Comparison of ENCODE assay signal across 19 cellular contexts in the genomic region with DNA sequence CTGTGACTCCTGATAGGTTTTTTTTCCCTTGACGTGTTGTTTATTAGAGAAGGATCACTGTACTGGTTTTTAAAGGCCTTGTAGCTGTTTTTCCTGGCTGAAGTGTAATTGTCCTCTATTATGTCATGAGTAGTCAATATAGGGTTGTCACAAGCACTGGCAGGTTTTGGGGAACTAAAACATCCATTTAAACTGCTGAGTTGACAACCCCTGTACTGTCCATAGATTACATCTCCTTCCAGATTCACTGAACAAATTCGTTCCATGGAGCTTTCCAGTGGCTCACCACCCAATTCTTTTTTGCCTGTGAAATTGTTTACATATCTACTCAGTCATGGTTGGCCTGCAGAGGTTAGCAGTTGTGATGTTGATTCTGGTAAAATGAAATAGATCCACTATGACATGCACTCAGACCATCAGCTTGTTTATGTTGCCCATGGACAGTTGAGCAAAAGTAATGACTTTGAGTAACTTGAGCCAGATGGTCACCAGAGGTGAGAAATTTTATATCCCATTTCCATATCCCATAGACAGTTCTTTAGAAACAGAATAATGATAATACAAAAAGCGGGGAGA. TPM values are rescaled to one million over a fixed set of nuclear protein-coding genes. Genes with fewer than 3 reads are reported as not detected.
A peak's percentile ranks its signal among the peaks of the same experiment; 100 is the strongest.
DNase-seq lines count a peak whose midpoint lies in the region; ATAC-seq and TF ChIP-seq lines count a peak whose summit lies in the region.
"Had no signal": no experiment of that assay in that cellular context is flagged by ENCODE, and none has a peak within 500 bp of the region (broad histone marks: within the 10 kb centered on the region; RNA-seq: fewer than 3 reads in every experiment).

No MANE protein-coding gene starts in this region.

- H2AFZ ChIP-seq in parathyroid adenoma = no peak overlapping the region
- H2AFZ ChIP-seq: GM23338 had no signal

- no peak overlapping the region for H3K27ac Mint-ChIP-seq in WTC11
- H3K27ac Mint-ChIP-seq: GM23338 had no signal

- H3K4me1 ChIP-seq in parathyroid adenoma = no peaks in the 10 kb centered on the region
- H3K4me1 ChIP-seq: Peyer's patch had no signal

- H3K4me3 Mint-ChIP-seq in WTC11 = no peak overlapping the region
- H3K4me3 Mint-ChIP-seq: GM23338 had no signal

- H3K9me3 Mint-ChIP-seq in WTC11 = no peaks in the 10 kb centered on the region
- H3K9me3 Mint-ChIP-seq: GM23338 had no signal

- no peaks in the 10 kb centered on the region for H3K27me3 Mint-ChIP-seq in WTC11 (ENCODE audit: low read depth)

- peaks cover 3% of the 10 kb centered on the region for H3K4me1 Mint-ChIP-seq in WTC11

- DNase-seq in SHP77 treated with DMSO at 0.1 percent for 48 hours (lab: John Stamatoyannopoulos, UW) = peak; percentile 9
- no peak for DNase-seq in SHP77 (lab: John Stamatoyannopoulos, UW)
- DNase-seq in NCI-H510A (lab: John Stamatoyannopoulos, UW) = peak; percentile 52
- peak; percentile 91 for DNase-seq in fibroblast of gingiva (ENCODE audit: low read depth)
- DNase-seq in WTC11 (ENCODE audit: low spot score) = no peak
- DNase-seq: DMS 273 treated with DMSO at 0.1 percent for 48 hours; GDM1; HCEC 1CT; KBM-7; NCI-H2171; NCI-H69; NK-92 treated with Interleukin-12 subunit alpha and Interleukin-12 subunit beta, amount 100 ng/mL, for 24 hours; Peyer's patch; SK-N-SH had no signal

- H3K4me3 ChIP-seq in parathyroid adenoma (ENCODE audit: low read depth, low read length) = no peak overlapping the region
- H3K4me3 ChIP-seq: GM23338, Peyer's patch had no signal

- peaks cover 45% of the 10 kb centered on the region for H3K36me3 Mint-ChIP-seq in WTC11

- POLR2A ChIA-PET in WTC11 (lab: Charles Lee) = no interaction called here

- H3K9ac ChIP-seq in parathyroid adenoma = no peak overlapping the region
- H3K9ac ChIP-seq: SK-N-SH had no signal

- no peaks in the 10 kb centered on the region for H3K36me3 ChIP-seq in parathyroid adenoma (ENCODE audit: control insufficient read depth, insufficient read depth, low read length)

- H3K4me2 ChIP-seq in parathyroid adenoma (ENCODE audit: low read length) = peak overlapping the region; percentile 19
- H3K4me2 ChIP-seq: GM23338, SK-N-SH had no signal

- TF ChIP-seq CTCF in parathyroid adenoma (IDR thresholded peaks at IDR 0.05) = no peak
- TF ChIP-seq CTCF in WTC11 (IDR thresholded peaks at IDR 0.05) = no peak

- H3K9me3 ChIP-seq in parathyroid adenoma (ENCODE audit: control insufficient read depth, low read length) = no peaks in the 10 kb centered on the region
- H3K9me3 ChIP-seq: Peyer's patch, SK-N-SH had no signal

- no peaks in the 10 kb centered on the region for H3K27me3 ChIP-seq in parathyroid adenoma (ENCODE audit: control insufficient read depth, insufficient read depth, low read length)
- H3K27me3 ChIP-seq: Peyer's patch had no signal

- H3K79me2 ChIP-seq in parathyroid adenoma = no peaks in the 10 kb centered on the region

- peak overlapping the region; percentile 20 for H3K27ac ChIP-seq in parathyroid adenoma
- H3K27ac ChIP-seq: C4-2B, Peyer's patch had no signal

- CTCF ChIA-PET in WTC11 (lab: Charles Lee) = interaction anchor here (1.1 kb wide), 1 partner anchor 74 kb away, joined by 3 read pairs; no protein-coding TSS in a partner anchor

- ATAC-seq in HG02840 (IDR thresholded peaks at IDR 0.05; ENCODE audit: low FRiP score, unreplicated experiment) = no peak
- ATAC-seq in esophagus mucosa = no peak
- no peak for ATAC-seq in WTC11
- ATAC-seq: GM23338 had no signal

TF ChIP-seq in WTC11, 78 proteins besides CTCF, POLR2A, EP300 and RAD21 (continues in another document):
- TF ChIP-seq PRRX2 (CRISPR knock-in tag; IDR thresholded peaks at IDR 0.05) (no peak), CDX4 (CRISPR knock-in tag; IDR thresholded peaks at IDR 0.05; ENCODE audit: borderline replicate concordance) (no peak), OVOL2 (CRISPR knock-in tag; IDR thresholded peaks at IDR 0.05; ENCODE audit: borderline replicate concordance) (no peak), ZNF416 (CRISPR knock-in tag; IDR thresholded peaks at IDR 0.05) (no peak), MLX (CRISPR knock-in tag; IDR thresholded peaks at IDR 0.05) (no peak), NR2C2 (CRISPR knock-in tag; IDR thresholded peaks at IDR 0.05) (no peak), CREM (CRISPR knock-in tag; IDR thresholded peaks at IDR 0.05) (no peak), NFYB (CRISPR knock-in tag; conservative IDR thresholded peaks at IDR 0.05; ENCODE audit: low read depth) (no peak), MXD4 (CRISPR knock-in tag; IDR thresholded peaks at IDR 0.05; ENCODE audit: borderline replicate concordance) (no peak), HMGA2 (CRISPR knock-in tag; IDR thresholded peaks at IDR 0.05) (no peak)
- TF ChIP-seq, protein P1, sequence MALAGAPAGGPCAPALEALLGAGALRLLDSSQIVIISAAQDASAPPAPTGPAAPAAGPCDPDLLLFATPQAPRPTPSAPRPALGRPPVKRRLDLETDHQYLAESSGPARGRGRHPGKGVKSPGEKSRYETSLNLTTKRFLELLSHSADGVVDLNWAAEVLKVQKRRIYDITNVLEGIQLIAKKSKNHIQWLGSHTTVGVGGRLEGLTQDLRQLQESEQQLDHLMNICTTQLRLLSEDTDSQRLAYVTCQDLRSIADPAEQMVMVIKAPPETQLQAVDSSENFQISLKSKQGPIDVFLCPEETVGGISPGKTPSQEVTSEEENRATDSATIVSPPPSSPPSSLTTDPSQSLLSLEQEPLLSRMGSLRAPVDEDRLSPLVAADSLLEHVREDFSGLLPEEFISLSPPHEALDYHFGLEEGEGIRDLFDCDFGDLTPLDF (CRISPR knock-in tag; IDR thresholded peaks at IDR 0.05) = no peak
- TF ChIP-seq, protein P2, sequence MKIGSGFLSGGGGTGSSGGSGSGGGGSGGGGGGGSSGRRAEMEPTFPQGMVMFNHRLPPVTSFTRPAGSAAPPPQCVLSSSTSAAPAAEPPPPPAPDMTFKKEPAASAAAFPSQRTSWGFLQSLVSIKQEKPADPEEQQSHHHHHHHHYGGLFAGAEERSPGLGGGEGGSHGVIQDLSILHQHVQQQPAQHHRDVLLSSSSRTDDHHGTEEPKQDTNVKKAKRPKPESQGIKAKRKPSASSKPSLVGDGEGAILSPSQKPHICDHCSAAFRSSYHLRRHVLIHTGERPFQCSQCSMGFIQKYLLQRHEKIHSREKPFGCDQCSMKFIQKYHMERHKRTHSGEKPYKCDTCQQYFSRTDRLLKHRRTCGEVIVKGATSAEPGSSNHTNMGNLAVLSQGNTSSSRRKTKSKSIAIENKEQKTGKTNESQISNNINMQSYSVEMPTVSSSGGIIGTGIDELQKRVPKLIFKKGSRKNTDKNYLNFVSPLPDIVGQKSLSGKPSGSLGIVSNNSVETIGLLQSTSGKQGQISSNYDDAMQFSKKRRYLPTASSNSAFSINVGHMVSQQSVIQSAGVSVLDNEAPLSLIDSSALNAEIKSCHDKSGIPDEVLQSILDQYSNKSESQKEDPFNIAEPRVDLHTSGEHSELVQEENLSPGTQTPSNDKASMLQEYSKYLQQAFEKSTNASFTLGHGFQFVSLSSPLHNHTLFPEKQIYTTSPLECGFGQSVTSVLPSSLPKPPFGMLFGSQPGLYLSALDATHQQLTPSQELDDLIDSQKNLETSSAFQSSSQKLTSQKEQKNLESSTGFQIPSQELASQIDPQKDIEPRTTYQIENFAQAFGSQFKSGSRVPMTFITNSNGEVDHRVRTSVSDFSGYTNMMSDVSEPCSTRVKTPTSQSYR (CRISPR knock-in tag; IDR thresholded peaks at IDR 0.05) = no peak
- TF ChIP-seq, protein P3, sequence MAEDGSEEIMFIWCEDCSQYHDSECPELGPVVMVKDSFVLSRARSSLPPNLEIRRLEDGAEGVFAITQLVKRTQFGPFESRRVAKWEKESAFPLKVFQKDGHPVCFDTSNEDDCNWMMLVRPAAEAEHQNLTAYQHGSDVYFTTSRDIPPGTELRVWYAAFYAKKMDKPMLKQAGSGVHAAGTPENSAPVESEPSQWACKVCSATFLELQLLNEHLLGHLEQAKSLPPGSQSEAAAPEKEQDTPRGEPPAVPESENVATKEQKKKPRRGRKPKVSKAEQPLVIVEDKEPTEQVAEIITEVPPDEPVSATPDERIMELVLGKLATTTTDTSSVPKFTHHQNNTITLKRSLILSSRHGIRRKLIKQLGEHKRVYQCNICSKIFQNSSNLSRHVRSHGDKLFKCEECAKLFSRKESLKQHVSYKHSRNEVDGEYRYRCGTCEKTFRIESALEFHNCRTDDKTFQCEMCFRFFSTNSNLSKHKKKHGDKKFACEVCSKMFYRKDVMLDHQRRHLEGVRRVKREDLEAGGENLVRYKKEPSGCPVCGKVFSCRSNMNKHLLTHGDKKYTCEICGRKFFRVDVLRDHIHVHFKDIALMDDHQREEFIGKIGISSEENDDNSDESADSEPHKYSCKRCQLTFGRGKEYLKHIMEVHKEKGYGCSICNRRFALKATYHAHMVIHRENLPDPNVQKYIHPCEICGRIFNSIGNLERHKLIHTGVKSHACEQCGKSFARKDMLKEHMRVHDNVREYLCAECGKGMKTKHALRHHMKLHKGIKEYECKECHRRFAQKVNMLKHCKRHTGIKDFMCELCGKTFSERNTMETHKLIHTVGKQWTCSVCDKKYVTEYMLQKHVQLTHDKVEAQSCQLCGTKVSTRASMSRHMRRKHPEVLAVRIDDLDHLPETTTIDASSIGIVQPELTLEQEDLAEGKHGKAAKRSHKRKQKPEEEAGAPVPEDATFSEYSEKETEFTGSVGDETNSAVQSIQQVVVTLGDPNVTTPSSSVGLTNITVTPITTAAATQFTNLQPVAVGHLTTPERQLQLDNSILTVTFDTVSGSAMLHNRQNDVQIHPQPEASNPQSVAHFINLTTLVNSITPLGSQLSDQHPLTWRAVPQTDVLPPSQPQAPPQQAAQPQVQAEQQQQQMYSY (CRISPR knock-in tag; IDR thresholded peaks at IDR 0.05) = no peak
- TF ChIP-seq, protein P4, sequence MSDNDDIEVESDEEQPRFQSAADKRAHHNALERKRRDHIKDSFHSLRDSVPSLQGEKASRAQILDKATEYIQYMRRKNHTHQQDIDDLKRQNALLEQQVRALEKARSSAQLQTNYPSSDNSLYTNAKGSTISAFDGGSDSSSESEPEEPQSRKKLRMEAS (CRISPR knock-in tag; IDR thresholded peaks at IDR 0.05) = no peak

RNA-seq across cellular contexts. Expression of gene QSOX1, which starts 59.9 kb away (rescaled TPM):
- total RNA-seq in esophagus mucosa (116 TPM), WTC11 (2021) (135 to 147 TPM (median 136 TPM) in 3 replicates)

Comparison
In these comparisons a context has a peak if more than half of its experiments do, and no peak if none do; other contexts are left out.
1. DNase-seq: peak in SHP77 treated with DMSO at 0.1 percent for 48 hours (single experiment), NCI-H510A (single experiment) and fibroblast of gingiva (single experiment); none in SHP77 (0 of 2) and WTC11 (single experiment).